27 cellular contexts compared by ENCODE assay signal in the genomic region with DNA sequence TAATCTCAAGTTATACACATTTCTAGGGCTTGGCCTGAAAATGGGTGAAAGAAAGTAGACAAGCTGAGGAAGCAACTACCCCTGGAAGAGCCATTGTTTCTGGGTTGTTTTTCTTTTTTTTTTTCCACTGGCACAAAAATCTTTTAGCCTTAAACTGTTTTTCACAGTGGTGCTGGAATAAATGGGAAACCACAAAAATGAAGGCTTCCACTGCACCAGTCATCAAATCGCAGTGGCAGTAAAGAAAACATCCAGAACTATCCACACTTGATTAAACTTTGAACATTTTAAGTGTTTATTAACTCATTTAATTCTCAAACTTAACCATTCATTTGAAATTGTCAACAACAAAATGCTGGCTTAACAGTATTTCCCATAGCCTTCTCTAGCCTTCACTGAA. TPM values are rescaled to one million over a fixed set of nuclear protein-coding genes. Genes with fewer than 3 reads are reported as not detected.
DNase-seq lines count a peak whose midpoint lies in the region; ATAC-seq, FAIRE-seq and TF ChIP-seq lines count a peak whose summit lies in the region.
"Had no signal": no experiment of that assay in that cellular context is flagged by ENCODE, and none has a peak within 500 bp of the region (broad histone marks: within the 10 kb centered on the region; RNA-seq: fewer than 3 reads in every experiment).

No MANE protein-coding gene starts in this region.

- WGBS in heart left ventricle, 4 donors = 76 to 87% (median 85%) methylated on average over 1 of the region's 1 CpG

- TF ChIP-seq CTCF in osteocyte (IDR thresholded peaks at IDR 0.05) = no peak
- no peak for TF ChIP-seq CTCF in heart left ventricle (IDR thresholded peaks at IDR 0.05)
- no peak for TF ChIP-seq CTCF in WTC11 (IDR thresholded peaks at IDR 0.05)

- H3K27ac Mint-ChIP-seq in osteocyte (ENCODE audit: unreplicated experiment) (peak overlapping the region; percentile 87), WTC11 (no peak overlapping the region)
- H3K27ac Mint-ChIP-seq: activated naive CD4-positive, alpha-beta T cell treated with anti-CD3 and anti-CD28 coated beads, Interleukin-2, amount 50 U/mL, for 24 hours; activated T-helper 1 cell treated with anti-CD3 and anti-CD28 coated beads, Interleukin-12 subunit alpha, Interleukin-12 subunit beta, Interleukin-2, Interleukin-4 antibody, amounts not matched to agents 30 ng/mL and 10 ng/mL and 1 ng/mL, durations not matched to agents 14 hours and 24 hours and 36 hours; stimulated activated effector memory CD8-positive, alpha-beta T cell treated with anti-CD3 and anti-CD28 coated beads, Interleukin-12 subunit alpha, Interleukin-12 subunit beta, amount 100 ng/mL, for 72 hours had no signal

- intact Hi-C loops in heart left ventricle (cut with DNase I) = no loop called here

- H3K36me3 Mint-ChIP-seq in osteocyte (ENCODE audit: unreplicated experiment) (peaks cover 2% of the 10 kb centered on the region), WTC11 (peaks cover 9% of the 10 kb centered on the region; the same call in 1 of the 2 replicates)
- H3K36me3 Mint-ChIP-seq: activated naive CD4-positive, alpha-beta T cell treated with anti-CD3 and anti-CD28 coated beads, Interleukin-2, amount 50 U/mL, for 24 hours; stimulated activated effector memory CD8-positive, alpha-beta T cell treated with anti-CD3 and anti-CD28 coated beads, Interleukin-12 subunit alpha, Interleukin-12 subunit beta, amount 100 ng/mL, for 72 hours had no signal

- FAIRE-seq in GM19239 (lab: Jason Lieb, UNC) = no peak
- FAIRE-seq: colon, H1, K562, kidney, small intestine had no signal

- POLR2A ChIA-PET in WTC11 (lab: Charles Lee) = no interaction called here

- DNase-seq in GM03348 (ENCODE audit: low spot score) = peak; percentile 52
- peak; percentile 32 for DNase-seq in amniotic epithelial cell (ENCODE audit: low read depth)
- DNase-seq in fibroblast of peridontal ligament (ENCODE audit: extremely low read depth) = peak; percentile 68
- no peak for DNase-seq in osteocyte (ENCODE audit: extremely low spot score, unreplicated experiment)
- DNase-seq in heart left ventricle = no peak
- DNase-seq in GM19239 (ENCODE audit: insufficient read length, low spot score) = no peak
- no peak for DNase-seq in DMS79 (lab: John Stamatoyannopoulos, UW)
- DNase-seq in WTC11 (ENCODE audit: low spot score) = no peak
- DNase-seq: activated CD4-positive, alpha-beta T cell treated with anti-CD3 and anti-CD28 coated beads, Interleukin-2, amount 50 U/mL, for 4 hours; activated CD4-positive, CD25-positive, alpha-beta regulatory T cell; effector memory CD4-positive, alpha-beta T cell; kidney; NCI-H1417 treated with DMSO at 0.1 percent for 48 hours; NCI-H446; stimulated activated CD4-positive, alpha-beta T cell treated with anti-CD3 and anti-CD28 coated beads, Interleukin-2, amount 100 ng/mL, for 48 hours had no signal

- no peaks in the 10 kb centered on the region for H3K9me3 ChIP-seq in heart left ventricle
- H3K9me3 ChIP-seq: suprapubic skin, vagina had no signal

- ATAC-seq in heart left ventricle = no peak
- ATAC-seq in WTC11 = no peak
- ATAC-seq: K562; Right ventricle myocardium inferior; stimulated activated effector memory CD8-positive, alpha-beta T cell treated with anti-CD3 and anti-CD28 coated beads, Interleukin-12 subunit alpha, Interleukin-12 subunit beta, amount 100 ng/mL, for 72 hours had no signal

- no peak overlapping the region for H3K4me3 Mint-ChIP-seq in osteocyte (ENCODE audit: unreplicated experiment)
- no peak overlapping the region for H3K4me3 Mint-ChIP-seq in WTC11
- H3K4me3 Mint-ChIP-seq: activated naive CD4-positive, alpha-beta T cell treated with anti-CD3 and anti-CD28 coated beads, Interleukin-2, amount 50 U/mL, for 24 hours; activated T-helper 1 cell treated with anti-CD3 and anti-CD28 coated beads, Interleukin-12 subunit alpha, Interleukin-12 subunit beta, Interleukin-2, Interleukin-4 antibody, amounts not matched to agents 30 ng/mL and 10 ng/mL and 1 ng/mL, durations not matched to agents 14 hours and 24 hours and 36 hours; brain; CD14-positive monocyte; stimulated activated effector memory CD8-positive, alpha-beta T cell treated with anti-CD3 and anti-CD28 coated beads, Interleukin-12 subunit alpha, Interleukin-12 subunit beta, amount 100 ng/mL, for 72 hours had no signal

- H3K27me3 ChIP-seq in heart left ventricle = no peaks in the 10 kb centered on the region
- H3K27me3 ChIP-seq: suprapubic skin, vagina had no signal

- peaks cover 0 to 3% (median 0%) of the 10 kb centered on the region in 9 donors for H3K36me3 ChIP-seq in heart left ventricle
- H3K36me3 ChIP-seq: suprapubic skin, vagina had no signal

- H3K27ac ChIP-seq in heart left ventricle = peak overlapping the region in 1 of 12 donors; percentile 5
- H3K27ac ChIP-seq: suprapubic skin, vagina had no signal

- H3K27me3 Mint-ChIP-seq in osteocyte (ENCODE audit: unreplicated experiment) (no peaks in the 10 kb centered on the region), WTC11 (ENCODE audit: low read depth) (no peaks in the 10 kb centered on the region)
- H3K27me3 Mint-ChIP-seq: activated naive CD4-positive, alpha-beta T cell treated with anti-CD3 and anti-CD28 coated beads, Interleukin-2, amount 50 U/mL, for 24 hours; brain had no signal

- peaks cover 0 to 10% (median 0%) of the 10 kb centered on the region in 12 donors for H3K4me1 ChIP-seq in heart left ventricle
- H3K4me1 ChIP-seq: suprapubic skin had no signal

- peaks cover 24% of the 10 kb centered on the region for H3K4me1 Mint-ChIP-seq in osteocyte (ENCODE audit: unreplicated experiment)
- H3K4me1 Mint-ChIP-seq in WTC11 = peaks cover 5% of the 10 kb centered on the region
- H3K4me1 Mint-ChIP-seq: activated naive CD4-positive, alpha-beta T cell treated with anti-CD3 and anti-CD28 coated beads, Interleukin-2, amount 50 U/mL, for 24 hours; stimulated activated effector memory CD8-positive, alpha-beta T cell treated with anti-CD3 and anti-CD28 coated beads, Interleukin-12 subunit alpha, Interleukin-12 subunit beta, amount 100 ng/mL, for 72 hours had no signal

- H3K4me3 ChIP-seq in heart left ventricle = no peak overlapping the region
- H3K4me3 ChIP-seq: K562, suprapubic skin, vagina had no signal

- CTCF ChIA-PET in WTC11 (lab: Charles Lee) = interaction anchor here (1.2 kb wide), 1 partner anchor 74 kb away, joined by 3 read pairs; no protein-coding TSS in a partner anchor

- no peak for TF ChIP-seq POLR2A in heart left ventricle (IDR thresholded peaks at IDR 0.05)

- H3K9me3 Mint-ChIP-seq in osteocyte (ENCODE audit: unreplicated experiment) (no peaks in the 10 kb centered on the region), WTC11 (peaks cover 4% of the 10 kb centered on the region; the same call in 1 of the 2 replicates)
- H3K9me3 Mint-ChIP-seq: activated naive CD4-positive, alpha-beta T cell treated with anti-CD3 and anti-CD28 coated beads, Interleukin-2, amount 50 U/mL, for 24 hours; activated T-helper 1 cell treated with anti-CD3 and anti-CD28 coated beads, Interleukin-12 subunit alpha, Interleukin-12 subunit beta, Interleukin-2, Interleukin-4 antibody, amounts not matched to agents 30 ng/mL and 10 ng/mL and 1 ng/mL, durations not matched to agents 14 hours and 24 hours and 36 hours; brain; CD14-positive monocyte; stimulated activated effector memory CD8-positive, alpha-beta T cell treated with anti-CD3 and anti-CD28 coated beads, Interleukin-12 subunit alpha, Interleukin-12 subunit beta, amount 100 ng/mL, for 72 hours had no signal

TF ChIP-seq in WTC11, 78 proteins besides CTCF, POLR2A, EP300 and RAD21 (continues in another document):
- TF ChIP-seq GTF2I (CRISPR knock-in tag; conservative IDR thresholded peaks at IDR 0.05) (no peak), ZNF232 (CRISPR knock-in tag; IDR thresholded peaks at IDR 0.05) (no peak)
- TF ChIP-seq, protein P1, sequence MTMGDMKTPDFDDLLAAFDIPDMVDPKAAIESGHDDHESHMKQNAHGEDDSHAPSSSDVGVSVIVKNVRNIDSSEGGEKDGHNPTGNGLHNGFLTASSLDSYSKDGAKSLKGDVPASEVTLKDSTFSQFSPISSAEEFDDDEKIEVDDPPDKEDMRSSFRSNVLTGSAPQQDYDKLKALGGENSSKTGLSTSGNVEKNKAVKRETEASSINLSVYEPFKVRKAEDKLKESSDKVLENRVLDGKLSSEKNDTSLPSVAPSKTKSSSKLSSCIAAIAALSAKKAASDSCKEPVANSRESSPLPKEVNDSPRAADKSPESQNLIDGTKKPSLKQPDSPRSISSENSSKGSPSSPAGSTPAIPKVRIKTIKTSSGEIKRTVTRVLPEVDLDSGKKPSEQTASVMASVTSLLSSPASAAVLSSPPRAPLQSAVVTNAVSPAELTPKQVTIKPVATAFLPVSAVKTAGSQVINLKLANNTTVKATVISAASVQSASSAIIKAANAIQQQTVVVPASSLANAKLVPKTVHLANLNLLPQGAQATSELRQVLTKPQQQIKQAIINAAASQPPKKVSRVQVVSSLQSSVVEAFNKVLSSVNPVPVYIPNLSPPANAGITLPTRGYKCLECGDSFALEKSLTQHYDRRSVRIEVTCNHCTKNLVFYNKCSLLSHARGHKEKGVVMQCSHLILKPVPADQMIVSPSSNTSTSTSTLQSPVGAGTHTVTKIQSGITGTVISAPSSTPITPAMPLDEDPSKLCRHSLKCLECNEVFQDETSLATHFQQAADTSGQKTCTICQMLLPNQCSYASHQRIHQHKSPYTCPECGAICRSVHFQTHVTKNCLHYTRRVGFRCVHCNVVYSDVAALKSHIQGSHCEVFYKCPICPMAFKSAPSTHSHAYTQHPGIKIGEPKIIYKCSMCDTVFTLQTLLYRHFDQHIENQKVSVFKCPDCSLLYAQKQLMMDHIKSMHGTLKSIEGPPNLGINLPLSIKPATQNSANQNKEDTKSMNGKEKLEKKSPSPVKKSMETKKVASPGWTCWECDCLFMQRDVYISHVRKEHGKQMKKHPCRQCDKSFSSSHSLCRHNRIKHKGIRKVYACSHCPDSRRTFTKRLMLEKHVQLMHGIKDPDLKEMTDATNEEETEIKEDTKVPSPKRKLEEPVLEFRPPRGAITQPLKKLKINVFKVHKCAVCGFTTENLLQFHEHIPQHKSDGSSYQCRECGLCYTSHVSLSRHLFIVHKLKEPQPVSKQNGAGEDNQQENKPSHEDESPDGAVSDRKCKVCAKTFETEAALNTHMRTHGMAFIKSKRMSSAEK (CRISPR knock-in tag; IDR thresholded peaks at IDR 0.05; ENCODE audit: borderline replicate concordance) = no peak
- TF ChIP-seq, protein P2, sequence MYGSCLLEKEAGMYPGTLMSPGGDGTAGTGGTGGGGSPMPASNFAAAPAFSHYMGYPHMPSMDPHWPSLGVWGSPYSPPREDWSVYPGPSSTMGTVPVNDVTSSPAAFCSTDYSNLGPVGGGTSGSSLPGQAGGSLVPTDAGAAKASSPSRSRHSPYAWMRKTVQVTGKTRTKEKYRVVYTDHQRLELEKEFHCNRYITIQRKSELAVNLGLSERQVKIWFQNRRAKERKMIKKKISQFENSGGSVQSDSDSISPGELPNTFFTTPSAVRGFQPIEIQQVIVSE (CRISPR knock-in tag; IDR thresholded peaks at IDR 0.05; ENCODE audit: borderline replicate concordance) = no peak

RNA-seq across cellular contexts. Expression of a gene that starts 14.3 kb away (rescaled TPM):
- total RNA-seq in osteocyte (22.8 and 24.4 TPM in 2 replicates), heart left ventricle (10 to 100 TPM in 7 of 9 donors, 1 to 10 TPM in 2; 8.1 to 22.5 (median 12.2) TPM), WTC11 (2021) (56.2 to 60.6 TPM (median 58.5 TPM) in 3 replicates)
- 10 to 100 TPM in 1 of 2 donors, 1 to 10 TPM in 1; 4.5 to 13.8 TPM for polyA plus RNA-seq in heart left ventricle

Comparison
In these comparisons a context has a peak if more than half of its experiments do, and no peak if none do; other contexts are left out.
1. DNase-seq: peak in GM03348 (single experiment), amniotic epithelial cell (single experiment) and fibroblast of peridontal ligament (single experiment); none in osteocyte (single experiment), heart left ventricle (0 of 5), GM19239 (single experiment), DMS79 (single experiment) and WTC11 (single experiment).